Comparison of ENCODE assay signal across 12 cellular contexts in genomic region chr2:224970311-224970710, GRCh38.
A peak's percentile ranks its signal among the peaks of the same experiment; 100 is the strongest.
DNase-seq lines count a peak whose midpoint lies in the region; ATAC-seq and TF ChIP-seq lines count a peak whose summit lies in the region.
"Had no signal": no experiment of that assay in that cellular context is flagged by ENCODE, and none has a peak within 500 bp of the region (broad histone marks: within the 10 kb centered on the region; RNA-seq: fewer than 3 reads in every experiment).

No MANE protein-coding gene starts in this region.

- H3K9me3 ChIP-seq in DOHH2 (ENCODE audit: control insufficient read depth, insufficient read depth, low read length): no peaks in the 10 kb centered on the region
- no peaks in the 10 kb centered on the region for H3K9me3 ChIP-seq in endocrine pancreas (ENCODE audit: control insufficient read depth, low read length)

- H3K4me1 ChIP-seq in DOHH2 (ENCODE audit: control insufficient read depth, low read length) (peaks cover 58% of the 10 kb centered on the region), endocrine pancreas (ENCODE audit: control insufficient read depth, insufficient read depth, low read length) (peaks cover under 1% of the 10 kb centered on the region)

- H3K36me3 ChIP-seq in DOHH2 (ENCODE audit: control insufficient read depth, low read length) (no peaks in the 10 kb centered on the region), endocrine pancreas (ENCODE audit: control insufficient read depth, insufficient read depth, low read length) (no peaks in the 10 kb centered on the region)

- no peaks in the 10 kb centered on the region for H3K79me2 ChIP-seq in DOHH2 (ENCODE audit: control insufficient read depth, low read length)

- no peak overlapping the region for H3K9ac ChIP-seq in endocrine pancreas (ENCODE audit: control insufficient read depth, insufficient read depth, low read length)
- H3K9ac ChIP-seq: KMS-11 had no signal

- no peaks in the 10 kb centered on the region; the same call in 1 of the 2 replicates for H3F3A ChIP-seq in DOHH2 (ENCODE audit: control insufficient read depth, insufficient read depth)

- H3K4me2 ChIP-seq in DOHH2 (ENCODE audit: low read length): peak overlapping the region; percentile 84
- H3K4me2 ChIP-seq: KMS-11 had no signal

- no peaks in the 10 kb centered on the region for H3K9me2 ChIP-seq in DOHH2 (replicated peaks; ENCODE audit: control insufficient read depth, low read length)

- TF ChIP-seq CTCF in DOHH2 (IDR thresholded peaks at IDR 0.05; ENCODE audit: low read depth, low read length, poor library complexity, severe bottlenecking): no peak

- H3K27me3 ChIP-seq in DOHH2 (ENCODE audit: control insufficient read depth, low read length) (no peaks in the 10 kb centered on the region), endocrine pancreas (ENCODE audit: control insufficient read depth, insufficient read depth, low read length) (no peaks in the 10 kb centered on the region)

- DNase-seq in NCI-H1092 treated with DMSO at 0.1 percent for 48 hours (lab: John Stamatoyannopoulos, UW) (no peak), AG08396 (ENCODE audit: low spot score) (no peak), EL (no peak), occipital lobe (lab: John Stamatoyannopoulos, UW) (no peak)
- DNase-seq: central memory CD4-positive, alpha-beta T cell; NCI-H226 had no signal

- peak overlapping the region; percentile 62 for H3K4me3 ChIP-seq in DOHH2 (ENCODE audit: low read length)
- H3K4me3 ChIP-seq in endocrine pancreas (ENCODE audit: control insufficient read depth, insufficient read depth, low read length): peak overlapping the region; percentile 36
- H3K4me3 ChIP-seq: SK-N-MC had no signal

- peak overlapping the region; percentile 61 for H3K27ac ChIP-seq in DOHH2 (ENCODE audit: low read depth, low read length)
- H3K27ac ChIP-seq: KMS-11, SK-N-MC had no signal

- ATAC-seq in GM19372 (IDR thresholded peaks at IDR 0.05; ENCODE audit: low read depth, unreplicated experiment) (peak; percentile 30), HG03354 (IDR thresholded peaks at IDR 0.05; ENCODE audit: poor library complexity, severe bottlenecking, unreplicated experiment) (peak; percentile 38)

- H4K20me1 ChIP-seq in DOHH2 (ENCODE audit: control insufficient read depth, insufficient read depth, low read depth, low read length): no peaks in the 10 kb centered on the region
